Comparison of ENCODE assay signal across 8 cellular contexts in genomic region chr1:228082975-228083870, GRCh38. TPM values are rescaled to one million over a fixed set of nuclear protein-coding genes. Genes with fewer than 3 reads are reported as not detected.
DNase-seq lines count a peak whose midpoint lies in the region; ATAC-seq and TF ChIP-seq lines count a peak whose summit lies in the region.

No MANE protein-coding gene starts in this region.

- no peaks in the 10 kb centered on the region for H3K9me3 Mint-ChIP-seq in IgD-negative memory B cell
- no peaks in the 10 kb centered on the region for H3K9me3 Mint-ChIP-seq in activated naive CD4-positive, alpha-beta T cell treated with anti-CD3 and anti-CD28 coated beads, Interleukin-2, amount 50 U/mL, for 24 hours

- H3K27ac Mint-ChIP-seq in IgD-negative memory B cell = peak overlapping the region; percentile 95 to 99 (median 97)
- H3K27ac Mint-ChIP-seq in activated naive CD4-positive, alpha-beta T cell treated with anti-CD3 and anti-CD28 coated beads, Interleukin-2, amount 50 U/mL, for 24 hours = peak overlapping the region; percentile 85

- ATAC-seq in GM18519 (IDR thresholded peaks at IDR 0.05; ENCODE audit: low FRiP score, unreplicated experiment) = peak; percentile 5
- no peak for ATAC-seq in GM18870 (IDR thresholded peaks at IDR 0.05; ENCODE audit: unreplicated experiment)

- H3K9ac ChIP-seq in rectal smooth muscle tissue (ENCODE audit: low read length) = peak overlapping the region; percentile 47

- H3K36me3 Mint-ChIP-seq in IgD-negative memory B cell = peaks cover 3% of the 10 kb centered on the region
- peaks cover 6% of the 10 kb centered on the region for H3K36me3 Mint-ChIP-seq in activated naive CD4-positive, alpha-beta T cell treated with anti-CD3 and anti-CD28 coated beads, Interleukin-2, amount 50 U/mL, for 24 hours

- no peak for TF ChIP-seq CTCF in 22Rv1 (IDR thresholded peaks at IDR 0.05)
- TF ChIP-seq CTCF in cardiac muscle cell (IDR thresholded peaks at IDR 0.05; ENCODE audit: low read depth, low read length) = no peak

- peaks cover 35 to 49% (median 38%) of the 10 kb centered on the region in 3 donors for H3K4me1 Mint-ChIP-seq in IgD-negative memory B cell
- peaks cover 54% of the 10 kb centered on the region for H3K4me1 Mint-ChIP-seq in activated naive CD4-positive, alpha-beta T cell treated with anti-CD3 and anti-CD28 coated beads, Interleukin-2, amount 50 U/mL, for 24 hours

- DNase-seq in cardiac muscle cell (ENCODE audit: low read depth in 1 of 2, low spot score in 1 of 2) (peak; percentile 50 to 56), pons (ENCODE audit: low spot score) (no peak)

- H3K4me3 Mint-ChIP-seq in IgD-negative memory B cell = peak overlapping the region; percentile 93 to 99 (median 96)
- H3K4me3 Mint-ChIP-seq in activated naive CD4-positive, alpha-beta T cell treated with anti-CD3 and anti-CD28 coated beads, Interleukin-2, amount 50 U/mL, for 24 hours = peak overlapping the region; percentile 91

- H3K4me1 ChIP-seq in cardiac muscle cell (ENCODE audit: low read depth) = peaks cover 46% of the 10 kb centered on the region
- H3K4me1 ChIP-seq in rectal smooth muscle tissue (ENCODE audit: control insufficient read depth, insufficient read depth, low read length) = peaks cover 41% of the 10 kb centered on the region

- H3K27ac ChIP-seq in 22Rv1 = peak overlapping the region; percentile 95
- peak overlapping the region; percentile 99 for H3K27ac ChIP-seq in cardiac muscle cell
- peak overlapping the region; percentile 97 for H3K27ac ChIP-seq in rectal smooth muscle tissue (ENCODE audit: low read depth, low read length)

- H3K27me3 Mint-ChIP-seq in IgD-negative memory B cell = no peaks in the 10 kb centered on the region
- H3K27me3 Mint-ChIP-seq in activated naive CD4-positive, alpha-beta T cell treated with anti-CD3 and anti-CD28 coated beads, Interleukin-2, amount 50 U/mL, for 24 hours = no peaks in the 10 kb centered on the region

- H3K9me3 ChIP-seq in cardiac muscle cell (ENCODE audit: low read depth) = no peaks in the 10 kb centered on the region

- H3K4me3 ChIP-seq in cardiac muscle cell (peak overlapping the region; percentile 97), rectal smooth muscle tissue (ENCODE audit: low read length) (peak overlapping the region; percentile 83)

- H3K27me3 ChIP-seq in cardiac muscle cell (no peaks in the 10 kb centered on the region), rectal smooth muscle tissue (ENCODE audit: control insufficient read depth, insufficient read depth, low read length) (no peaks in the 10 kb centered on the region)

- no peaks in the 10 kb centered on the region for H3K36me3 ChIP-seq in cardiac muscle cell
- no peaks in the 10 kb centered on the region for H3K36me3 ChIP-seq in rectal smooth muscle tissue (ENCODE audit: control insufficient read depth, insufficient read depth, low read length)

RNA-seq across cellular contexts. Expression of gene ARF1, which starts 0.7 kb away (rescaled TPM):
- polyA plus RNA-seq in IgD-negative memory B cell (428 TPM), cardiac muscle cell (662 and 732 TPM in 2 replicates)
- 421 and 499 TPM in 2 replicates for total RNA-seq in cardiac muscle cell

RNA-seq across cellular contexts. Expression of gene C1orf35, which starts 19.9 kb away (rescaled TPM):
- polyA plus RNA-seq in IgD-negative memory B cell (15.8 TPM), cardiac muscle cell (36.2 and 37.2 TPM in 2 replicates)
- 27.7 and 43.7 TPM in 2 replicates for total RNA-seq in cardiac muscle cell

RNA-seq across cellular contexts. Expression of gene MRPL55, which starts 25.9 kb away (rescaled TPM):
- polyA plus RNA-seq in IgD-negative memory B cell (146 TPM), cardiac muscle cell (144 and 193 TPM in 2 replicates)
- total RNA-seq in cardiac muscle cell = 106 and 139 TPM in 2 replicates

RNA-seq across cellular contexts. Expression of gene GUK1, which starts 56.9 kb away (rescaled TPM):
- 250 TPM for polyA plus RNA-seq in IgD-negative memory B cell
- 354 and 408 TPM in 2 replicates for total RNA-seq in cardiac muscle cell
- 394 and 450 TPM in 2 replicates for polyA plus RNA-seq in cardiac muscle cell
